15 cellular contexts compared by ENCODE assay signal in genomic region chr16:70605284-70605659, GRCh38. TPM values are rescaled to one million over a fixed set of nuclear protein-coding genes. Genes with fewer than 3 reads are reported as not detected.
DNase-seq lines count a peak whose midpoint lies in the region; ATAC-seq and TF ChIP-seq lines count a peak whose summit lies in the region.
"Had no signal": no experiment of that assay in that cellular context is flagged by ENCODE, and none has a peak within 500 bp of the region (broad histone marks: within the 10 kb centered on the region; RNA-seq: fewer than 3 reads in every experiment).

No MANE protein-coding gene starts in this region.

- H3K9me3 ChIP-seq in vagina (no peaks in the 10 kb centered on the region), transverse colon (no peaks in the 10 kb centered on the region)
- H3K9me3 ChIP-seq: BLaER1, Caco-2 had no signal

- H3K4me1 ChIP-seq in vagina (peaks cover 4% of the 10 kb centered on the region), transverse colon (peaks cover 0 to 4% (median 2%) of the 10 kb centered on the region in 4 donors)
- H3K4me1 ChIP-seq: BLaER1 had no signal

- peak; percentile 26 for ATAC-seq in Right ventricle myocardium inferior
- no peak for ATAC-seq in left ventricle myocardium superior
- peak; percentile 77 for ATAC-seq in sciatic nerve
- no peak for ATAC-seq in esophagus mucosa

- intact Hi-C loops in Right ventricle myocardium inferior (cut with DNase I) (no loop called here), left ventricle myocardium superior (cut with micrococcal nuclease) (no loop called here), sciatic nerve (cut with DNase I) (no loop called here), vagina (cut with DNase I) (no loop called here), transverse colon (cut with DNase I; ENCODE audit: low total_unique reads) (no loop called here)

- 75 to 85% methylated on average over 1 of the region's 1 CpG for WGBS in transverse colon (ENCODE audit: low coverage in 1 of 2), 2 donors

- DNase-seq in Right ventricle myocardium inferior (ENCODE audit: missing footprints) (no peak), left ventricle myocardium superior (no peak), fibroblast of peridontal ligament (ENCODE audit: extremely low read depth) (peak; percentile 70), sciatic nerve (ENCODE audit: low spot score) (no peak), vagina (ENCODE audit: extremely low spot score in 2 of 2) (no peak), amygdala (lab: John Stamatoyannopoulos, UW) (no peak), transverse colon (no peak)
- DNase-seq: 8988T; AML-193; Caco-2; CD8-positive, alpha-beta memory T cell; DND-41; GDM1 had no signal

- H3K27me3 ChIP-seq in vagina (no peaks in the 10 kb centered on the region), transverse colon (no peaks in the 10 kb centered on the region)
- H3K27me3 ChIP-seq: BLaER1 had no signal

- TF ChIP-seq CTCF in vagina (IDR thresholded peaks at IDR 0.05) (no peak), transverse colon (IDR thresholded peaks at IDR 0.05) (no peak)

- in situ Hi-C loops in transverse colon (cut with MboI; ENCODE audit: low pct_ligation_motif_present in 1 of 4, low pct_unique_long_range_greater_than_20kb in 1 of 4, low sequenced_read_pairs in 3 of 4): no loop called here

- H3K4me3 ChIP-seq in vagina (no peak overlapping the region), transverse colon (no peak overlapping the region)
- H3K4me3 ChIP-seq: BLaER1 had no signal

- peak overlapping the region; percentile 61 for H3K27ac ChIP-seq in vagina
- H3K27ac ChIP-seq in transverse colon: no peak overlapping the region
- H3K27ac ChIP-seq: BLaER1 had no signal

- TF ChIP-seq EP300 in transverse colon (IDR thresholded peaks at IDR 0.05; ENCODE audit: low read depth): no peak

- H3K36me3 ChIP-seq in vagina (no peaks in the 10 kb centered on the region), transverse colon (no peaks in the 10 kb centered on the region)
- H3K36me3 ChIP-seq: BLaER1 had no signal

- TF ChIP-seq POLR2A in vagina (IDR thresholded peaks at IDR 0.05) (no peak), transverse colon (IDR thresholded peaks at IDR 0.05) (no peak)

RNA-seq across cellular contexts. Expression of gene IL34, which starts 41.1 kb away (rescaled TPM):
- 2.0 TPM for total RNA-seq in Right ventricle myocardium inferior
- 1.5 TPM for total RNA-seq in left ventricle myocardium superior
- total RNA-seq in sciatic nerve: 64.0 TPM
- 6.1 TPM for total RNA-seq in vagina
- 7.9 TPM for total RNA-seq in esophagus mucosa
- total RNA-seq in transverse colon: 1 to 10 TPM in 2 of 4 donors, not detected in 2; 1.1 to 1.4 TPM
- total RNA-seq: CD8-positive, alpha-beta memory T cell had no signal

Comparison
In these comparisons a context has a peak if more than half of its experiments do, and no peak if none do; other contexts are left out.
1. ATAC-seq: peak in Right ventricle myocardium inferior (single experiment) and sciatic nerve (single experiment); none in left ventricle myocardium superior (single experiment) and esophagus mucosa (single experiment).